10 cellular contexts compared by ENCODE assay signal in genomic region chr5:124740991-124741583, GRCh38. TPM values are rescaled to one million over a fixed set of nuclear protein-coding genes. Genes with fewer than 3 reads are reported as not detected.
A peak's percentile ranks its signal among the peaks of the same experiment; 100 is the strongest.
DNase-seq lines count a peak whose midpoint lies in the region; ATAC-seq and TF ChIP-seq lines count a peak whose summit lies in the region.
"Had no signal": no experiment of that assay in that cellular context is flagged by ENCODE, and none has a peak within 500 bp of the region (broad histone marks: within the 10 kb centered on the region; RNA-seq: fewer than 3 reads in every experiment).

No MANE protein-coding gene starts in this region.

- H3K9me2 ChIP-seq in neural cell (ENCODE audit: insufficient read depth, low read length) = no peaks in the 10 kb centered on the region

- intact Hi-C loops in adrenal gland (cut with DNase I) = no loop called here

- TF ChIP-seq RAD21 in neural cell (conservative IDR thresholded peaks at IDR 0.05) = no peak

- H3K27ac ChIP-seq in neural cell (ENCODE audit: low read length) = peak overlapping the region; percentile 93
- no peak overlapping the region for H3K27ac ChIP-seq in adrenal gland

- H3K4me3 ChIP-seq in endocrine pancreas (ENCODE audit: control insufficient read depth, insufficient read depth, low read length) (peak overlapping the region; percentile 99), neural cell (ENCODE audit: low read length) (peak overlapping the region; percentile 75), adrenal gland (peak overlapping the region in 1 of 4 donors; percentile 73)

- H2AFZ ChIP-seq in neural cell (ENCODE audit: low read depth, low read length) = no peak overlapping the region

- H4K20me1 ChIP-seq in neural cell (ENCODE audit: insufficient read depth) = no peaks in the 10 kb centered on the region

- H3K9ac ChIP-seq in endocrine pancreas (ENCODE audit: control insufficient read depth, insufficient read depth, low read length) (no peak overlapping the region), neural cell (ENCODE audit: low read length) (peak overlapping the region; percentile 81)

- H3K27me3 ChIP-seq in endocrine pancreas (ENCODE audit: control insufficient read depth, insufficient read depth, low read length) (no peaks in the 10 kb centered on the region), neural cell (ENCODE audit: insufficient read depth, low read depth, low read length) (no peaks in the 10 kb centered on the region), adrenal gland (no peaks in the 10 kb centered on the region)

- DNase-seq in Daoy (ENCODE audit: low read depth) (peak; percentile 73), NCI-H526 treated with DMSO at 0.1 percent for 48 hours (lab: John Stamatoyannopoulos, UW) (peak; percentile 38), adrenal gland (no peak)
- DNase-seq: activated CD4-positive, alpha-beta memory T cell treated with anti-CD3 and anti-CD28 coated beads, Interleukin-2, amount 10 ng/mL, durations not matched to agents 7 days and 5 days; midbrain had no signal

- H3K9me3 ChIP-seq in endocrine pancreas (ENCODE audit: control insufficient read depth, low read length) (no peaks in the 10 kb centered on the region), neural cell (ENCODE audit: low read length) (no peaks in the 10 kb centered on the region), adrenal gland (replicated peaks in 1 of 3) (no peaks in the 10 kb centered on the region)

- peaks cover 3% of the 10 kb centered on the region for H3F3A ChIP-seq in neural cell (ENCODE audit: insufficient read depth, low read length, poor library complexity, severe bottlenecking)

- peak overlapping the region; percentile 79 for H3K4me2 ChIP-seq in neural cell (ENCODE audit: low read length)

- peaks cover 97% of the 10 kb centered on the region for H3K79me2 ChIP-seq in neural cell (replicated peaks; ENCODE audit: insufficient read depth, low read length)

- TF ChIP-seq CTCF in neural cell (IDR thresholded peaks at IDR 0.05; ENCODE audit: poor library complexity, severe bottlenecking) (no peak), adrenal gland (IDR thresholded peaks at IDR 0.05) (no peak)

- TF ChIP-seq EP300 in neural cell (conservative IDR thresholded peaks at IDR 0.05; ENCODE audit: poor library complexity, severe bottlenecking) = no peak

- H3K4me1 ChIP-seq in endocrine pancreas (ENCODE audit: control insufficient read depth, insufficient read depth, low read length) = peaks cover 31% of the 10 kb centered on the region
- peaks cover 24 to 78% of the 10 kb centered on the region in 2 donors for H3K4me1 ChIP-seq in adrenal gland (replicated peaks in 1 of 2)

- TF ChIP-seq POLR2A in adrenal gland (IDR thresholded peaks at IDR 0.05) = no peak

- no peak for ATAC-seq in GM18868 (IDR thresholded peaks at IDR 0.05; ENCODE audit: unreplicated experiment)
- no peak for ATAC-seq in HG02884 (IDR thresholded peaks at IDR 0.05; ENCODE audit: unreplicated experiment)
- no peak for ATAC-seq in GM18519 (IDR thresholded peaks at IDR 0.05; ENCODE audit: low FRiP score, unreplicated experiment)

- no peaks in the 10 kb centered on the region for H3K36me3 ChIP-seq in endocrine pancreas (ENCODE audit: control insufficient read depth, insufficient read depth, low read length)
- H3K36me3 ChIP-seq in neural cell (ENCODE audit: insufficient read depth, low read length) = no peaks in the 10 kb centered on the region
- H3K36me3 ChIP-seq in adrenal gland (replicated peaks in 1 of 2) = no peaks in the 10 kb centered on the region

- 75 to 82% (median 79%) methylated on average over 4 of the region's 4 CpGs for WGBS in adrenal gland, 4 donors

TF ChIP-seq in neural cell, 6 proteins besides CTCF, POLR2A, EP300 and RAD21:
- no peak for TF ChIP-seq POLR2AphosphoS5 (IDR thresholded peaks at IDR 0.05)
- TF ChIP-seq SMC3 (conservative IDR thresholded peaks at IDR 0.05; ENCODE audit: poor library complexity) = no peak
- no peak for TF ChIP-seq MXI1 (conservative IDR thresholded peaks at IDR 0.05; ENCODE audit: poor library complexity, severe bottlenecking)
- no peak for TF ChIP-seq EZH2 (IDR thresholded peaks at IDR 0.05; ENCODE audit: borderline replicate concordance, insufficient read depth, low read length, poor library complexity, severe bottlenecking)
- TF ChIP-seq REST (IDR thresholded peaks at IDR 0.05; ENCODE audit: borderline replicate concordance) = no peak
- no peak for TF ChIP-seq TAF1 (IDR thresholded peaks at IDR 0.05; ENCODE audit: low read depth)

RNA-seq across cellular contexts. Expression of gene ZNF608, which starts 5.4 kb away (rescaled TPM):
- 19.1 and 21.7 TPM in 2 replicates for total RNA-seq in Daoy (2014; rRNA removed; shearing (Covaris generic))
- polyA plus RNA-seq in neural cell (32.4 and 39.3 TPM in 2 replicates), adrenal gland (10 to 100 TPM; 14.4 to 30.3 (median 16.7) TPM)
- 105 and 110 TPM in 2 replicates for polyA minus RNA-seq in neural cell
- total RNA-seq in adrenal gland = 10 to 100 TPM; 15.5 to 55.0 (median 29.1) TPM
- total RNA-seq: activated CD4-positive, alpha-beta memory T cell treated with anti-CD3 and anti-CD28 coated beads, Interleukin-2, amount 10 ng/mL, durations not matched to agents 7 days and 5 days had no signal

Comparison
In these comparisons a context has a peak if more than half of its experiments do, and no peak if none do; other contexts are left out.
1. DNase-seq: peak in Daoy (single experiment) and NCI-H526 treated with DMSO at 0.1 percent for 48 hours (single experiment); none in adrenal gland (0 of 7).